23 cellular contexts compared by ENCODE assay signal in genomic region chr17:78967782-78968362, GRCh38. TPM values are rescaled to one million over a fixed set of nuclear protein-coding genes. Genes with fewer than 3 reads are reported as not detected.
DNase-seq lines count a peak whose midpoint lies in the region; ATAC-seq, FAIRE-seq and TF ChIP-seq lines count a peak whose summit lies in the region.
"Had no signal": no experiment of that assay in that cellular context is flagged by ENCODE, and none has a peak within 500 bp of the region (broad histone marks: within the 10 kb centered on the region; RNA-seq: fewer than 3 reads in every experiment).

No MANE protein-coding gene starts in this region.

- no peak overlapping the region for H4K12ac ChIP-seq in trophoblast cell (ENCODE audit: low read depth, low read length)

- H2BK15ac ChIP-seq in H1 (ENCODE audit: low read length), result no peak overlapping the region

- H3K14ac ChIP-seq in H1 (ENCODE audit: insufficient read length) (no peak overlapping the region), trophoblast cell (ENCODE audit: low read length) (no peak overlapping the region)

- intact Hi-C loops in heart right ventricle (cut with DNase I), result loop anchor here in 1 of 10 donors (5.0 kb wide), 1 partner anchor 101 kb away; no protein-coding TSS in a partner anchor

- H3K4me3 ChIP-seq in NT2/D1 (ENCODE audit: insufficient read length, low read depth) (no peak overlapping the region), H1 (ENCODE audit: extremely low read depth in 1 of 4, insufficient read depth in 2 of 4, low read depth in 3 of 4, low read length in 4 of 4) (no peak overlapping the region), trophoblast cell (ENCODE audit: low read depth, low read length) (no peak overlapping the region), heart right ventricle (no peak overlapping the region)
- H3K4me3 ChIP-seq: SK-N-MC had no signal

- H3K23ac ChIP-seq in H1 (ENCODE audit: insufficient read length) (no peak overlapping the region), trophoblast cell (ENCODE audit: low read length) (no peak overlapping the region)

- H4K8ac ChIP-seq in H1 (ENCODE audit: extremely low read depth, insufficient read depth, low read length) (peak overlapping the region; percentile 72), trophoblast cell (ENCODE audit: low read depth, low read length) (no peak overlapping the region)

- H3K18ac ChIP-seq in H1 (ENCODE audit: extremely low read depth, low read length) (no peak overlapping the region), trophoblast cell (ENCODE audit: low read length) (no peak overlapping the region)

- ATAC-seq in heart right ventricle, result no peak
- ATAC-seq in GM18867 (IDR thresholded peaks at IDR 0.05; ENCODE audit: unreplicated experiment), result no peak

- no peak overlapping the region for H4K5ac ChIP-seq in H1 (ENCODE audit: insufficient read length, low read depth, low read length)

- no peak overlapping the region for H3K56ac ChIP-seq in H1 (replicated peaks; ENCODE audit: insufficient read length, low read depth, low read length)

- TF ChIP-seq POLR2A in H1 (IDR thresholded peaks at IDR 0.05; ENCODE audit: control extremely low read depth in 1 of 2, low read depth in 2 of 2, low read length in 2 of 2), result no peak

- H3K9me3 ChIP-seq in NT2/D1 (ENCODE audit: insufficient read depth, low read length), result no peaks in the 10 kb centered on the region
- no peaks in the 10 kb centered on the region for H3K9me3 ChIP-seq in H1 (ENCODE audit: insufficient read depth in 2 of 2, low read depth in 1 of 2, low read length in 1 of 2)
- no peaks in the 10 kb centered on the region for H3K9me3 ChIP-seq in trophoblast cell (ENCODE audit: insufficient read depth, low read depth, low read length)
- no peaks in the 10 kb centered on the region for H3K9me3 ChIP-seq in heart right ventricle

- peak overlapping the region; percentile 9 for H3K9ac ChIP-seq in NT2/D1 (ENCODE audit: insufficient read length, low read depth)
- H3K9ac ChIP-seq in H1 (replicated peaks in 1 of 4; ENCODE audit: extremely low read depth in 1 of 4, low read depth in 3 of 4, low read length in 3 of 4), result no peak overlapping the region
- no peak overlapping the region for H3K9ac ChIP-seq in trophoblast cell (ENCODE audit: low read length)

- H4K91ac ChIP-seq in H1 (replicated peaks; ENCODE audit: insufficient read length, low read length), result no peak overlapping the region
- no peak overlapping the region for H4K91ac ChIP-seq in trophoblast cell (ENCODE audit: low read depth, low read length)

- CTCF ChIA-PET in H1 (lab: Charles Lee; ENCODE audit: partially characterized antibody), result interaction anchor here (1.2 to 1.3 kb wide), 3 partner anchors 14 to 124 kb away, joined by 3 to 4 read pairs (median 3); no protein-coding TSS in a partner anchor

- H2BK20ac ChIP-seq in H1 (ENCODE audit: low read length), result no peak overlapping the region

- H3K79me2 ChIP-seq in H1 (ENCODE audit: control insufficient read depth in 1 of 2, insufficient read depth in 2 of 2, low read length in 2 of 2), result no peaks in the 10 kb centered on the region
- no peaks in the 10 kb centered on the region for H3K79me2 ChIP-seq in trophoblast cell (ENCODE audit: control insufficient read depth, insufficient read depth, low read length, poor library complexity)

- H3K36me3 ChIP-seq in NT2/D1 (ENCODE audit: insufficient read depth, insufficient read length, low read length), result peaks cover 10% of the 10 kb centered on the region
- H3K36me3 ChIP-seq in H1 (ENCODE audit: control insufficient read depth in 2 of 4, insufficient read depth in 4 of 4, low read length in 3 of 4), result no peaks in the 10 kb centered on the region; a peak in 2 of 8 replicates
- H3K36me3 ChIP-seq in trophoblast cell (ENCODE audit: control insufficient read depth in 1 of 2, insufficient read depth in 2 of 2, low read length in 2 of 2), result no peaks in the 10 kb centered on the region
- peaks cover 0 to 52% (median 0%) of the 10 kb centered on the region in 9 donors for H3K36me3 ChIP-seq in heart right ventricle

- H3K4ac ChIP-seq in H1 (replicated peaks; ENCODE audit: insufficient read length, low read depth, low read length), result no peak overlapping the region
- no peak overlapping the region for H3K4ac ChIP-seq in trophoblast cell (ENCODE audit: low read depth, low read length)

- no peaks in the 10 kb centered on the region for H3K27me3 ChIP-seq in NT2/D1 (ENCODE audit: insufficient read depth, insufficient read length)
- no peaks in the 10 kb centered on the region for H3K27me3 ChIP-seq in H1 (replicated peaks in 1 of 4; ENCODE audit: control insufficient read depth in 3 of 4, extremely low read depth in 1 of 4, insufficient read depth in 3 of 4, low read length in 3 of 4)
- no peaks in the 10 kb centered on the region for H3K27me3 ChIP-seq in trophoblast cell (ENCODE audit: insufficient read depth, low read length)
- no peaks in the 10 kb centered on the region for H3K27me3 ChIP-seq in heart right ventricle

- H3K23me2 ChIP-seq in H1 (ENCODE audit: low read depth, low read length), result no peaks in the 10 kb centered on the region

- TF ChIP-seq CTCF in H1 (IDR thresholded peaks at IDR 0.05; ENCODE audit: control extremely low read depth in 1 of 3, insufficient read depth in 1 of 3, low read depth in 1 of 3, low read length in 3 of 3), result no peak
- TF ChIP-seq CTCF in heart right ventricle (IDR thresholded peaks at IDR 0.05), result no peak

- peak; percentile 47 for DNase-seq in ELR (ENCODE audit: low read depth)
- DNase-seq in NT2/D1 (ENCODE audit: low read depth, low spot score), result no peak
- no peak for DNase-seq in H1 (ENCODE audit: low read depth in 1 of 2, low spot score in 2 of 2)
- DNase-seq in trophoblast cell, result peak; percentile 78 to 79
- DNase-seq in G401 (ENCODE audit: low spot score), result no peak
- DNase-seq in heart right ventricle, result no peak
- DNase-seq: Calu3; CD4-positive, alpha-beta memory T cell; DMS153; HCEC 1CT; MV-4-11; NCI-H1105 treated with DMSO at 0.1 percent for 48 hours; NCI-H2081; NCI-H2171; NCI-H345; NCI-H524; NCI-H774; NK-92 treated with Interleukin-12 subunit alpha and Interleukin-12 subunit beta, amount 100 ng/mL, for 24 hours; SHP77; SW 1271 had no signal

- no peak for TF ChIP-seq EP300 in H1 (IDR thresholded peaks at IDR 0.05; ENCODE audit: borderline replicate concordance in 1 of 2, low read depth in 2 of 2, low read length in 2 of 2)

- no peak overlapping the region for H2AFZ ChIP-seq in H1 (ENCODE audit: low read length)
- no peak overlapping the region for H2AFZ ChIP-seq in trophoblast cell (ENCODE audit: insufficient read depth, low read length, poor library complexity)

- H3K27ac ChIP-seq in H1 (ENCODE audit: low read depth, low read length) (no peak overlapping the region), trophoblast cell (ENCODE audit: low read depth, low read length) (no peak overlapping the region), heart right ventricle (no peak overlapping the region)
- H3K27ac ChIP-seq: SK-N-MC had no signal

- in situ Hi-C loops in G401 (cut with HindIII; ENCODE audit: low sequenced_read_pairs), result no loop called here

- no peak for FAIRE-seq in H1 (lab: Jason Lieb, UNC)

- POLR2A ChIA-PET in H1 (lab: Charles Lee; ENCODE audit: partially characterized antibody), result no interaction called here

- H3K4me1 ChIP-seq in NT2/D1 (ENCODE audit: insufficient read depth, insufficient read length) (peaks cover 16% of the 10 kb centered on the region), H1 (replicated peaks in 1 of 4; ENCODE audit: control insufficient read depth in 3 of 4, insufficient read depth in 4 of 4, low read length in 3 of 4) (peaks cover 0 to 3% (median 2%) of the 10 kb centered on the region in 4 experiments; a peak in 4 of 7 replicates), trophoblast cell (ENCODE audit: control insufficient read depth in 1 of 2, insufficient read depth in 2 of 2, low read length in 2 of 2) (peaks cover under 1 to 9% of the 10 kb centered on the region in 2 experiments), heart right ventricle (peaks cover 0 to 20% (median 14%) of the 10 kb centered on the region in 9 donors)

- H2BK120ac ChIP-seq in H1 (replicated peaks; ENCODE audit: low read depth, low read length) (no peak overlapping the region), trophoblast cell (ENCODE audit: insufficient read depth, low read length, poor library complexity) (no peak overlapping the region)

- no peak for TF ChIP-seq RAD21 in H1 (IDR thresholded peaks at IDR 0.05 in 1 of 2, conservative IDR thresholded peaks at IDR 0.05 in 1 of 2; ENCODE audit: low read depth in 2 of 2, low read length in 2 of 2)

- no peak overlapping the region for H2BK5ac ChIP-seq in H1 (ENCODE audit: low read depth, low read length)
- H2BK5ac ChIP-seq in trophoblast cell (ENCODE audit: low read depth, low read length, poor library complexity), result no peak overlapping the region

- no peak overlapping the region for H3K4me2 ChIP-seq in H1 (ENCODE audit: insufficient read depth in 1 of 2, low read depth in 2 of 2, low read length in 2 of 2)
- H3K4me2 ChIP-seq in trophoblast cell (ENCODE audit: low read length), result no peak overlapping the region

- 90% methylated on average over 20 of the region's 21 CpGs; no CpG with 5 or more reads in 1 of the 2 experiments for WGBS in H1 (ENCODE audit: extremely low coverage in 1 of 2, insufficient coverage in 1 of 2, insufficient read length in 1 of 2, insufficient replicate concordance in 2 of 2, low coverage in 1 of 2, low lambda C conversion rate in 2 of 2, missing lambda C conversion rate in 1 of 2), 2 experiments
- WGBS in trophoblast cell (ENCODE audit: extremely low coverage, insufficient coverage, insufficient read length), result no CpG with 5 or more reads among the region's 21 CpGs
- WGBS in heart right ventricle, 2 donors, result 86 to 90% methylated on average over 21 of the region's 21 CpGs

- H3K79me1 ChIP-seq in H1 (ENCODE audit: low read depth, low read length) (no peaks in the 10 kb centered on the region), trophoblast cell (ENCODE audit: low read length) (peaks cover 7% of the 10 kb centered on the region)

- H2AK5ac ChIP-seq in H1 (ENCODE audit: low read depth, low read length) (no peak overlapping the region), trophoblast cell (ENCODE audit: low read length) (no peak overlapping the region)

- peaks cover 0 to 5% of the 10 kb centered on the region in 2 experiments for H4K20me1 ChIP-seq in H1 (replicated peaks in 1 of 2; ENCODE audit: control insufficient read depth in 1 of 2, insufficient read depth in 2 of 2, low read length in 2 of 2)

- H2BK12ac ChIP-seq in H1 (ENCODE audit: low read depth, low read length) (no peak overlapping the region), trophoblast cell (ENCODE audit: low read length) (no peak overlapping the region)

RNA-seq across cellular contexts. Expression of gene LGALS3BP, which starts 11.9 kb away (rescaled TPM):
- 53.8 and 56.1 TPM in 2 replicates for total RNA-seq in H1 (2021; fragmentation: NEBNext Ultra II Directional; extraction: Animal tissue kit (Norgen Biotek cat#: 25700))
- polyA plus RNA-seq in H1 (2011; rRNA removed) (61.6 and 87.5 TPM in 2 replicates), heart right ventricle (100 to 1,000 TPM; 196 to 268 TPM)
- 27.3 TPM for polyA plus RNA-seq in H1 (2011; cell fraction: cytosol; rRNA removed)
- polyA plus RNA-seq in H1 (2011; cell fraction: nucleus; rRNA removed), result 94.7 TPM
- 60.4 to 89.3 TPM (median 80.4 TPM) in 4 replicates for polyA plus RNA-seq in H1 (2012, experiment 1 of 2)
- 91.4 TPM for polyA plus RNA-seq in H1 (2012, experiment 2 of 2)
- 75.5 TPM for polyA plus RNA-seq in H1 (2013, experiment 1 of 2)
- 60.2 TPM for polyA plus RNA-seq in H1 (2013, experiment 2 of 2)
- polyA minus RNA-seq in H1 (2011; rRNA and poly(A)+ RNA removed), result 39.2 and 40.3 TPM in 2 replicates
- 57.8 TPM for polyA minus RNA-seq in H1 (2011; cell fraction: cytosol; rRNA and poly(A)+ RNA removed)
- 38.8 TPM for polyA minus RNA-seq in H1 (2011; cell fraction: nucleus; rRNA and poly(A)+ RNA removed)
- 9.1 and 9.3 TPM in 2 replicates for polyA plus RNA-seq in trophoblast cell (2013)
- 24.1 and 44.7 TPM in 2 replicates for total RNA-seq in G401 (2014; rRNA removed; shearing (Covaris generic))
- 100 to 1,000 TPM; 362 to 852 (median 568) TPM for total RNA-seq in heart right ventricle

RNA-seq across cellular contexts. Expression of gene CANT1, which starts 41.7 kb away (rescaled TPM):
- total RNA-seq in H1 (2021; fragmentation: NEBNext Ultra II Directional; extraction: Animal tissue kit (Norgen Biotek cat#: 25700)), result 30.7 and 32.6 TPM in 2 replicates
- 23.0 and 28.3 TPM in 2 replicates for polyA plus RNA-seq in H1 (2011; rRNA removed)
- 19.0 TPM for polyA plus RNA-seq in H1 (2011; cell fraction: cytosol; rRNA removed)
- 28.5 TPM for polyA plus RNA-seq in H1 (2011; cell fraction: nucleus; rRNA removed)
- polyA plus RNA-seq in H1 (2012, experiment 1 of 2), result 19.2 to 24.9 TPM (median 22.0 TPM) in 4 replicates
- 28.3 TPM for polyA plus RNA-seq in H1 (2012, experiment 2 of 2)
- polyA plus RNA-seq in H1 (2013, experiment 1 of 2), result 21.6 TPM
- 24.5 TPM for polyA plus RNA-seq in H1 (2013, experiment 2 of 2)
- 23.3 and 23.8 TPM in 2 replicates for polyA minus RNA-seq in H1 (2011; rRNA and poly(A)+ RNA removed)
- polyA minus RNA-seq in H1 (2011; cell fraction: cytosol; rRNA and poly(A)+ RNA removed), result 28.7 TPM
- polyA minus RNA-seq in H1 (2011; cell fraction: nucleus; rRNA and poly(A)+ RNA removed), result 13.1 TPM
- 60.8 and 62.9 TPM in 2 replicates for polyA plus RNA-seq in trophoblast cell (2013)
- total RNA-seq in G401 (2014; rRNA removed; shearing (Covaris generic)), result 66.1 and 80.1 TPM in 2 replicates
- total RNA-seq in heart right ventricle, result 10 to 100 TPM; 19.9 to 33.4 (median 24.4) TPM
- 10 to 100 TPM in 1 of 2 donors, 1 to 10 TPM in 1; 4.1 to 16.7 TPM for polyA plus RNA-seq in heart right ventricle

RNA-seq across cellular contexts. Expression of gene TIMP2, which starts 42.7 kb away (rescaled TPM):
- total RNA-seq in H1 (2021; fragmentation: NEBNext Ultra II Directional; extraction: Animal tissue kit (Norgen Biotek cat#: 25700)), result 42.7 and 43.3 TPM in 2 replicates
- 18.2 and 21.5 TPM in 2 replicates for polyA plus RNA-seq in H1 (2011; rRNA removed)
- polyA plus RNA-seq in H1 (2011; cell fraction: cytosol; rRNA removed), result 13.1 TPM
- 14.3 TPM for polyA plus RNA-seq in H1 (2011; cell fraction: nucleus; rRNA removed)
- 37.1 to 40.2 TPM (median 38.3 TPM) in 4 replicates for polyA plus RNA-seq in H1 (2012, experiment 1 of 2)
- 38.8 TPM for polyA plus RNA-seq in H1 (2012, experiment 2 of 2)
- polyA plus RNA-seq in H1 (2013, experiment 1 of 2), result 36.5 TPM
- polyA plus RNA-seq in H1 (2013, experiment 2 of 2), result 47.3 TPM
- 12.9 and 16.2 TPM in 2 replicates for polyA minus RNA-seq in H1 (2011; rRNA and poly(A)+ RNA removed)
- polyA minus RNA-seq in H1 (2011; cell fraction: cytosol; rRNA and poly(A)+ RNA removed), result 14.9 TPM
- 9.5 TPM for polyA minus RNA-seq in H1 (2011; cell fraction: nucleus; rRNA and poly(A)+ RNA removed)
- polyA plus RNA-seq in trophoblast cell (2013), result 53.1 and 56.6 TPM in 2 replicates
- total RNA-seq in G401 (2014; rRNA removed; shearing (Covaris generic)), result 32.4 and 37.5 TPM in 2 replicates
- total RNA-seq in heart right ventricle, result 100 to 1,000 TPM in 4 of 10 donors, 10 to 100 TPM in 6; 77.5 to 118 (median 99.3) TPM
- polyA plus RNA-seq in heart right ventricle, result 10 to 100 TPM; 32.4 to 44.1 TPM

RNA-seq across cellular contexts. Expression of gene C1QTNF1, which starts 56.1 kb away (rescaled TPM):
- 2.5 and 3.5 TPM in 2 replicates for total RNA-seq in H1 (2021; fragmentation: NEBNext Ultra II Directional; extraction: Animal tissue kit (Norgen Biotek cat#: 25700))
- polyA plus RNA-seq in H1 (2011; rRNA removed), result 1.5 and 2.1 TPM in 2 replicates
- polyA plus RNA-seq in H1 (2011; cell fraction: cytosol; rRNA removed), result 1.1 TPM
- 1.8 TPM for polyA plus RNA-seq in H1 (2011; cell fraction: nucleus; rRNA removed)
- 1.4 to 2.4 TPM (median 1.9 TPM) in 4 replicates for polyA plus RNA-seq in H1 (2012, experiment 1 of 2)
- polyA plus RNA-seq in H1 (2012, experiment 2 of 2), result 2.1 TPM
- 0.83 TPM for polyA plus RNA-seq in H1 (2013, experiment 1 of 2)
- 0.87 TPM for polyA plus RNA-seq in H1 (2013, experiment 2 of 2)
- 0.44 and 0.49 TPM in 2 replicates for polyA minus RNA-seq in H1 (2011; rRNA and poly(A)+ RNA removed)
- 0.95 TPM for polyA minus RNA-seq in H1 (2011; cell fraction: cytosol; rRNA and poly(A)+ RNA removed)
- 1.3 TPM for polyA minus RNA-seq in H1 (2011; cell fraction: nucleus; rRNA and poly(A)+ RNA removed)
- 11.5 and 12.7 TPM in 2 replicates for polyA plus RNA-seq in trophoblast cell (2013)
- total RNA-seq in G401 (2014; rRNA removed; shearing (Covaris generic)), result not detected in 2 replicates
- 100 to 1,000 TPM in 3 of 10 donors, 10 to 100 TPM in 7; 29.3 to 685 (median 62.8) TPM for total RNA-seq in heart right ventricle
- 100 to 1,000 TPM; 108 to 224 TPM for polyA plus RNA-seq in heart right ventricle
- total RNA-seq: CD4-positive, alpha-beta memory T cell had no signal
- polyA plus RNA-seq: CD4-positive, alpha-beta memory T cell; IgD-negative memory B cell had no signal

Comparison
In these comparisons a context has a peak if more than half of its experiments do, and no peak if none do; other contexts are left out.
1. DNase-seq: peak in ELR (single experiment) and trophoblast cell (2 of 2); none in NT2/D1 (single experiment), H1 (0 of 2), G401 (single experiment) and heart right ventricle (0 of 2).